In the genomic region with DNA sequence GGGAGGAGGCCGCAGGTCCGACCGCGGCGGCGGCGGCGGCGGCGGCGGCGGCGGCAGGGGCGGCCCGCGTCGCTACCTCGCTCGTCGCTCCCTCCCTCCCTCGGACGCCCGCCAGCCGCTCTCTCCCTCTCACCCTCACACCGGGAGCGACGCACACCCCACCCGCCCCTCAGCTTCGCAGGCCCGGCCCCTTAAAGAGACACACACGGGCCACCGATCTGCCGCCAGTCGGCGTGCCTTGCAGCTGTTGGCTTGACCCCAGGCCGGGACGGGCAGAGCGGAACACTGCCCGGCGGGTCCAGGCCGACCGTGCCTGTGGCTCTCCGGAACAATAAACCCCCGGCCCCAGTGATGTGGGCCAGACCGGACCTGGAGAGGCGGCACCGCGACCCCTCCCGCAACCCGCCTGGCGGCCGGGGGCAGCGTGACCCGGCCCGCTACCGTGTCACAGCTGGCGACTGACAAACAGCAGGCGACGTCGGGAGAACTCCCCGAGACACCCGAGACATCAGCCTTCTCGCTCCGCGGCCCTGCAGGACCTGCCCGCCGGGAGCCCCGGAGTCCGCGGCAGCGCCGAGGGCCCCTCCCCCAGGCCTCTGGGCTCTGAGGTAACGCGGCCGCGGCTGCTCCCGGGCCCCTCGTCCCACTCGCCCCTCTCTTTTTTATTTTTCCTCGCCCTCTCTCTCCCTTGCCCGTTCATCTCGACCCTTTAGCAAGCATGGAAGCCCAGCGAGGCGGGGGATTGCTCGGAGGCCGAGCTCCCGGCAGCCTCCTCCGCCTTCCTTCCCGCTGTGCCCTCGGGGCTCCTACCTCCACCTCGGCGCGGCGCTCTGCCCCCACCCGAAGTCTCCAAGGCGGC, we compare ENCODE assay signal across 8 cellular contexts. TPM values are rescaled to one million over a fixed set of nuclear protein-coding genes. Genes with fewer than 3 reads are reported as not detected.
DNase-seq lines count a peak whose midpoint lies in the region; ATAC-seq and TF ChIP-seq lines count a peak whose summit lies in the region.

A gene with protein sequence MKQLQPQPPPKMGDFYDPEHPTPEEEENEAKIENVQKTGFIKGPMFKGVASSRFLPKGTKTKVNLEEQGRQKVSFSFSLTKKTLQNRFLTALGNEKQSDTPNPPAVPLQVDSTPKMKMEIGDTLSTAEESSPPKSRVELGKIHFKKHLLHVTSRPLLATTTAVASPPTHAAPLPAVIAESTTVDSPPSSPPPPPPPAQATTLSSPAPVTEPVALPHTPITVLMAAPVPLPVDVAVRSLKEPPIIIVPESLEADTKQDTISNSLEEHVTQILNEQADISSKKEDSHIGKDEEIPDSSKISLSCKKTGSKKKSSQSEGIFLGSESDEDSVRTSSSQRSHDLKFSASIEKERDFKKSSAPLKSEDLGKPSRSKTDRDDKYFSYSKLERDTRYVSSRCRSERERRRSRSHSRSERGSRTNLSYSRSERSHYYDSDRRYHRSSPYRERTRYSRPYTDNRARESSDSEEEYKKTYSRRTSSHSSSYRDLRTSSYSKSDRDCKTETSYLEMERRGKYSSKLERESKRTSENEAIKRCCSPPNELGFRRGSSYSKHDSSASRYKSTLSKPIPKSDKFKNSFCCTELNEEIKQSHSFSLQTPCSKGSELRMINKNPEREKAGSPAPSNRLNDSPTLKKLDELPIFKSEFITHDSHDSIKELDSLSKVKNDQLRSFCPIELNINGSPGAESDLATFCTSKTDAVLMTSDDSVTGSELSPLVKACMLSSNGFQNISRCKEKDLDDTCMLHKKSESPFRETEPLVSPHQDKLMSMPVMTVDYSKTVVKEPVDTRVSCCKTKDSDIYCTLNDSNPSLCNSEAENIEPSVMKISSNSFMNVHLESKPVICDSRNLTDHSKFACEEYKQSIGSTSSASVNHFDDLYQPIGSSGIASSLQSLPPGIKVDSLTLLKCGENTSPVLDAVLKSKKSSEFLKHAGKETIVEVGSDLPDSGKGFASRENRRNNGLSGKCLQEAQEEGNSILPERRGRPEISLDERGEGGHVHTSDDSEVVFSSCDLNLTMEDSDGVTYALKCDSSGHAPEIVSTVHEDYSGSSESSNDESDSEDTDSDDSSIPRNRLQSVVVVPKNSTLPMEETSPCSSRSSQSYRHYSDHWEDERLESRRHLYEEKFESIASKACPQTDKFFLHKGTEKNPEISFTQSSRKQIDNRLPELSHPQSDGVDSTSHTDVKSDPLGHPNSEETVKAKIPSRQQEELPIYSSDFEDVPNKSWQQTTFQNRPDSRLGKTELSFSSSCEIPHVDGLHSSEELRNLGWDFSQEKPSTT (N-terminal part only) (minus strand): TSS at position 124 of the 859 bp plus-strand sequence. CDS start 189 bp downstream, outside the sequence.

- H3K9me2 ChIP-seq in Karpas-422 (replicated peaks; ENCODE audit: insufficient read depth, low read length) = no peaks in the 10 kb centered on the region

- no peaks in the 10 kb centered on the region for H3K9me3 Mint-ChIP-seq in nephron

- H3K36me3 Mint-ChIP-seq in nephron (ENCODE audit: low read depth) = peaks cover 9% of the 10 kb centered on the region

- no peaks in the 10 kb centered on the region for H3K27me3 Mint-ChIP-seq in nephron (ENCODE audit: low read depth)

- H3K27ac ChIP-seq in Karpas-422 (ENCODE audit: low read length) = peak within 1 kb of the TSS; percentile 84

- H3K27me3 ChIP-seq in Karpas-422 (ENCODE audit: low read length) = no peaks in the 10 kb centered on the region

- H3K4me2 ChIP-seq in Karpas-422 (ENCODE audit: low read depth, low read length, poor library complexity, severe bottlenecking) = peak within 1 kb of the TSS; percentile 83

- H3K4me1 Mint-ChIP-seq in nephron = peaks cover 45% of the 10 kb centered on the region

- no peaks in the 10 kb centered on the region for H3K9me3 ChIP-seq in Karpas-422 (ENCODE audit: low read length)

- TF ChIP-seq POLR2A in Raji (IDR thresholded peaks at IDR 0.05; ENCODE audit: insufficient read depth, low read depth, low read length) = peak; percentile 69

- H3K4me3 ChIP-seq in Karpas-422 (ENCODE audit: low read length) (peak within 1 kb of the TSS; percentile 72), fibroblast of pulmonary artery (replicated peaks; ENCODE audit: low read depth, low read length) (peak within 1 kb of the TSS; percentile 87)

- H2AFZ ChIP-seq in Karpas-422 (ENCODE audit: low read length) = peak within 1 kb of the TSS; percentile 94

- peak within 1 kb of the TSS; percentile 97 to 100 (median 100) for H3K27ac Mint-ChIP-seq in nephron

- peak within 1 kb of the TSS; percentile 95 to 100 (median 99) for H3K4me3 Mint-ChIP-seq in nephron

- DNase-seq in EL (peak; percentile 94), Karpas-422 (peak; percentile 95), fibroblast of pulmonary artery (ENCODE audit: low read depth) (peak; percentile 91)
- peak; percentile 81 for DNase-seq in activated T-helper 9 cell treated with anti-CD3 and anti-CD28 coated beads, Interleukin-2, amount 50 U/mL, for 16 hours (ENCODE audit: low read depth)
- DNase-seq in stimulated activated naive CD8-positive, alpha-beta T cell treated with anti-CD3 and anti-CD28 coated beads, Interleukin-15, Interleukin-2, amounts not matched to agents 100 U/mL and 50 U/mL, for 24 hours = peak; percentile 89

- peak; percentile 66 for ATAC-seq in GM21786 (IDR thresholded peaks at IDR 0.05; ENCODE audit: unreplicated experiment)
- peak; percentile 92 for ATAC-seq in stimulated activated naive CD8-positive, alpha-beta T cell treated with anti-CD3 and anti-CD28 coated beads, Interleukin-15, Interleukin-2, amounts not matched to agents 100 U/mL and 50 U/mL, for 24 hours

- H3K9ac ChIP-seq in Karpas-422 (ENCODE audit: low read length) = peak within 1 kb of the TSS; percentile 80

- H3K4me1 ChIP-seq in Karpas-422 (ENCODE audit: low read length) = peaks cover 44% of the 10 kb centered on the region

- H3K79me2 ChIP-seq in Karpas-422 (ENCODE audit: low read length) = peaks cover 56% of the 10 kb centered on the region

- TF ChIP-seq CTCF in fibroblast of pulmonary artery (IDR thresholded peaks at IDR 0.05; ENCODE audit: low read length, missing control alignments) = peak; percentile 10
- TF ChIP-seq CTCF in nephron (IDR thresholded peaks at IDR 0.05; ENCODE audit: unreplicated experiment in 3 of 3) = peak; percentile 22 to 45 (median 25)

- H4K20me1 ChIP-seq in Karpas-422 (ENCODE audit: insufficient read depth, low read depth, low read length) = peaks cover 23% of the 10 kb centered on the region

- H3K36me3 ChIP-seq in Karpas-422 (ENCODE audit: insufficient read depth, low read length) = peaks cover 10% of the 10 kb centered on the region; the same call in 1 of the 2 replicates

RNA-seq across cellular contexts. Expression of the gene that starts here (rescaled TPM):
- total RNA-seq in Karpas-422 (2014; rRNA removed; shearing (Covaris generic); ENCODE audit: low replicate concordance) = 56.2 and 60.2 TPM in 2 replicates

Comparison
In these comparisons a context has a peak if more than half of its experiments do, and no peak if none do; other contexts are left out.
1. Peak in every context shown above with its lines: DNase-seq, ATAC-seq, H3K4me3 ChIP-seq and H3K27ac ChIP-seq.